1 cellular context compared by ENCODE assay signal in the genomic region with DNA sequence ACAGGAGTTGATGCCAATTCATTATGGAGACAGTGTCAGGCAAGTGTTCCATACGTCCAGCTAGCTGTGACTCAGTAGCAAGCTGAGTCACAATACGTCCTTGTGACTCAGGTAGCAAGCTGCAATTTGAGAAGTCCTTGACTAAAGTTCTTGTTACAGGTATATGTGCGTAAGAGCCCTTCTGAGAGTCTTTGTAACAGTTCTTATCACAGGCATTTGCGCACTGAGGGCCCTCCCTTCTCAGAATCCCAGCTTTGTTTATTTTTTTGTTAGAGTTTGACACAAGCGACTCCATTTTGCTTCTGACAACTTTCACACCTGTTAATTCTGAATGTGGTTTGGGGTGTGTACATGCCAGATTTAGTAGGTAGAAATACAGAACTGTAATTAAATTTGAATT.
TF ChIP-seq lines count a peak whose summit lies in the region.

No MANE protein-coding gene starts in this region.

TF ChIP-seq in HepG2, 621 proteins besides CTCF, POLR2A, EP300 and RAD21:
- TF ChIP-seq ZNF850 (CRISPR knock-in tag; conservative IDR thresholded peaks at IDR 0.05) (no peak), FOSL2 (CRISPR knock-in tag; IDR thresholded peaks at IDR 0.05) (peak; percentile 56)
